8 cellular contexts compared by ENCODE assay signal in the genomic region with DNA sequence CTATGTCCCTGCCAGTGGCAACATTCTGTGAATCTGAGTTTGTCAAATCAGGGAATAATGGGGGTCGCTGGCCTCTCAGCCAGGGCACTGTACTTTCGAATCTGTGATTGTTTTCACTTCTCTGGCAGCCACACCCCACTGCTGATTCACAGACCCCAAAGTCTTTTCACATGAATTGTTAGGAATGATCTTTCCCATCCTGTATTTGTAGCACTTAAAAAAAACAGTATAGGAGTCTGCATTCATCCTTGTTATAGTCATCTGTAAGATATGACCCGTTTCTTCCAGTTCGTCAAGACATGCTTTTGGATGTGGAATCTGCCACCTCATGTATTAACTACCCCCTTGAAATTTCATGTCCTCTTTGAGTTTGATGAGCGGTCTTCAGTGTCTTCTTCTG. TPM values are rescaled to one million over a fixed set of nuclear protein-coding genes. Genes with fewer than 3 reads are reported as not detected.
DNase-seq lines count a peak whose midpoint lies in the region; ATAC-seq lines count a peak whose summit lies in the region.

No MANE protein-coding gene starts in this region.

- ATAC-seq in GM18870 (IDR thresholded peaks at IDR 0.05; ENCODE audit: unreplicated experiment), result no peak

- peak overlapping the region; percentile 97 for H3K27ac Mint-ChIP-seq in T-helper 1 cell treated with Interleukin-12 subunit alpha and Interleukin-12 subunit beta and Interleukin-4 antibody, amounts not matched to agents 30 μg/mL and 1 μg/mL, for 36 hours
- H3K27ac Mint-ChIP-seq in activated naive CD8-positive, alpha-beta T cell, result peak overlapping the region; percentile 99
- H3K27ac Mint-ChIP-seq in immature natural killer cell, result peak overlapping the region; percentile 96 to 100 (median 100)

- no peaks in the 10 kb centered on the region for H3K27me3 ChIP-seq in stomach smooth muscle (ENCODE audit: control insufficient read depth in 1 of 2, insufficient read depth in 2 of 2, low read length in 2 of 2)

- peaks cover 43% of the 10 kb centered on the region for H3K4me1 ChIP-seq in stomach smooth muscle (ENCODE audit: control insufficient read depth, insufficient read depth, low read length)

- peak overlapping the region; percentile 89 to 96 for H3K4me3 ChIP-seq in stomach smooth muscle (ENCODE audit: low read length in 2 of 2)

- H3K36me3 Mint-ChIP-seq in T-helper 1 cell treated with Interleukin-12 subunit alpha and Interleukin-12 subunit beta and Interleukin-4 antibody, amounts not matched to agents 30 μg/mL and 1 μg/mL, for 36 hours (ENCODE audit: low read depth), result peaks cover 26% of the 10 kb centered on the region
- H3K36me3 Mint-ChIP-seq in activated naive CD8-positive, alpha-beta T cell, result peaks cover 6% of the 10 kb centered on the region
- peaks cover 0 to 11% (median 9%) of the 10 kb centered on the region in 3 donors for H3K36me3 Mint-ChIP-seq in immature natural killer cell

- peaks cover 7 to 16% of the 10 kb centered on the region in 2 donors for H3K36me3 ChIP-seq in stomach smooth muscle (ENCODE audit: control insufficient read depth in 2 of 2, insufficient read depth in 2 of 2, low read length in 2 of 2)

- peaks cover 64% of the 10 kb centered on the region for H3K4me1 Mint-ChIP-seq in T-helper 1 cell treated with Interleukin-12 subunit alpha and Interleukin-12 subunit beta and Interleukin-4 antibody, amounts not matched to agents 30 μg/mL and 1 μg/mL, for 36 hours (ENCODE audit: low read depth)
- H3K4me1 Mint-ChIP-seq in activated naive CD8-positive, alpha-beta T cell (ENCODE audit: low read depth), result peaks cover 66% of the 10 kb centered on the region
- H3K4me1 Mint-ChIP-seq in immature natural killer cell, result peaks cover 56 to 75% of the 10 kb centered on the region in 2 donors

- H3K9me3 ChIP-seq in stomach smooth muscle (ENCODE audit: control insufficient read depth in 2 of 2, low read length in 2 of 2), result no peaks in the 10 kb centered on the region

- no peak for DNase-seq in T-helper 1 cell
- no peak for DNase-seq in immature natural killer cell
- DNase-seq in posterior cingulate gyrus, result no peak
- no peak for DNase-seq in H4 (ENCODE audit: low spot score)

- H3K9ac ChIP-seq in stomach smooth muscle (ENCODE audit: low read length in 2 of 2), result peak overlapping the region; percentile 88 to 97

- H3K4me3 Mint-ChIP-seq in T-helper 1 cell treated with Interleukin-12 subunit alpha and Interleukin-12 subunit beta and Interleukin-4 antibody, amounts not matched to agents 30 μg/mL and 1 μg/mL, for 36 hours, result peak overlapping the region; percentile 96
- H3K4me3 Mint-ChIP-seq in activated naive CD8-positive, alpha-beta T cell, result peak overlapping the region; percentile 95
- peak overlapping the region; percentile 96 to 98 (median 97) for H3K4me3 Mint-ChIP-seq in immature natural killer cell

- no peaks in the 10 kb centered on the region for H3K9me3 Mint-ChIP-seq in T-helper 1 cell treated with Interleukin-12 subunit alpha and Interleukin-12 subunit beta and Interleukin-4 antibody, amounts not matched to agents 30 μg/mL and 1 μg/mL, for 36 hours
- no peaks in the 10 kb centered on the region for H3K9me3 Mint-ChIP-seq in activated naive CD8-positive, alpha-beta T cell (ENCODE audit: low read depth)
- peaks cover 0 to 1% (median 0%) of the 10 kb centered on the region in 6 donors for H3K9me3 Mint-ChIP-seq in immature natural killer cell

- no peaks in the 10 kb centered on the region for H3K27me3 Mint-ChIP-seq in T-helper 1 cell treated with Interleukin-12 subunit alpha and Interleukin-12 subunit beta and Interleukin-4 antibody, amounts not matched to agents 30 μg/mL and 1 μg/mL, for 36 hours (ENCODE audit: low read depth)
- no peaks in the 10 kb centered on the region for H3K27me3 Mint-ChIP-seq in activated naive CD8-positive, alpha-beta T cell
- H3K27me3 Mint-ChIP-seq in immature natural killer cell (ENCODE audit: low read depth in 3 of 3), result peaks cover 6 to 9% (median 7%) of the 10 kb centered on the region in 3 donors

- H3K27ac ChIP-seq in stomach smooth muscle (ENCODE audit: low read length), result no peak overlapping the region

- intact Hi-C loops in posterior cingulate gyrus (cut with DNase I), result loop anchor here (2.0 to 5.0 kb wide), 2 partner anchors 59 to 77 kb away; a partner anchor contains a TSS

RNA-seq across cellular contexts. Expression of a gene that starts 0.9 kb away (rescaled TPM):
- polyA plus RNA-seq in immature natural killer cell, result 10 to 100 TPM; 68.5 to 85.7 (median 79.4) TPM
- total RNA-seq in H4 (2014; rRNA removed; shearing (Covaris generic)), result 43.0 and 69.3 TPM in 2 replicates
